ENCODE assay signal across 8 cellular contexts in genomic region chr6:21595951-21596378, GRCh38. TPM values are rescaled to one million over a fixed set of nuclear protein-coding genes. Genes with fewer than 3 reads are reported as not detected.
A peak's percentile ranks its signal among the peaks of the same experiment; 100 is the strongest.
DNase-seq lines count a peak whose midpoint lies in the region; ATAC-seq and TF ChIP-seq lines count a peak whose summit lies in the region.

No MANE protein-coding gene starts in this region.

- 1 to 2% methylated on average over 26 to 27 of the region's 28 CpGs for WGBS in esophagus squamous epithelium, 2 donors
- WGBS in trophoblast cell (ENCODE audit: extremely low coverage, insufficient coverage, insufficient read length), result no CpG with 5 or more reads among the region's 28 CpGs

- peak overlapping the region; percentile 99 for H3K9ac ChIP-seq in trophoblast cell (ENCODE audit: low read length)

- TF ChIP-seq CTCF in Panc1 (IDR thresholded peaks at IDR 0.05) (no peak), esophagus squamous epithelium (IDR thresholded peaks at IDR 0.05) (no peak)

- ATAC-seq in Panc1, result no peak
- no peak for ATAC-seq in GM21423 (IDR thresholded peaks at IDR 0.05; ENCODE audit: unreplicated experiment)
- ATAC-seq in GM21825 (IDR thresholded peaks at IDR 0.05; ENCODE audit: unreplicated experiment), result no peak

- CTCF ChIA-PET in Panc1 (lab: Charles Lee), result interaction anchor here (0.6 kb wide), 2 partner anchors 168 to 1818 kb away, joined by 3 to 4 read pairs; no protein-coding TSS in a partner anchor

- H3K4me3 ChIP-seq in Panc1 (ENCODE audit: low read depth in 2 of 2, low read length in 2 of 2) (peak overlapping the region; percentile 95 to 96), esophagus squamous epithelium (peak overlapping the region; percentile 68 to 75 (median 70)), trophoblast cell (ENCODE audit: low read depth, low read length) (peak overlapping the region; percentile 99)

- in situ Hi-C loops in Panc1 (cut with HindIII; ENCODE audit: low pct_unique_long_range_greater_than_20kb, low sequenced_read_pairs), result no loop called here

- peaks cover 30% of the 10 kb centered on the region for H3K79me2 ChIP-seq in trophoblast cell (ENCODE audit: control insufficient read depth, insufficient read depth, low read length, poor library complexity)

- DNase-seq in NCI-H748 (lab: John Stamatoyannopoulos, UW; ENCODE audit: unreplicated experiment) (peak; percentile 76), NCI-H748 treated with DMSO at 0.1 percent for 48 hours (lab: John Stamatoyannopoulos, UW) (no peak), Panc1 (ENCODE audit: low read depth, low spot score) (no peak), esophagus squamous epithelium (lab: John Stamatoyannopoulos, UW) (no peak), trophoblast cell (no peak), NCI-H2171 treated with DMSO at 0.1 percent for 48 hours (lab: John Stamatoyannopoulos, UW) (no peak)

- peaks cover 22% of the 10 kb centered on the region for H3K36me3 ChIP-seq in Panc1 (ENCODE audit: control insufficient read depth, insufficient read depth, low read length)
- H3K36me3 ChIP-seq in esophagus squamous epithelium, result no peaks in the 10 kb centered on the region
- peaks cover 15% of the 10 kb centered on the region in 2 experiments for H3K36me3 ChIP-seq in trophoblast cell (ENCODE audit: control insufficient read depth in 1 of 2, insufficient read depth in 2 of 2, low read length in 2 of 2)

- H3K4ac ChIP-seq in trophoblast cell (ENCODE audit: low read depth, low read length), result peak overlapping the region; percentile 87

- TSS peak; percentile 46 for BruUV-seq in Panc1 (replicated peaks; lab: Mats Ljungman, UMichigan)

- H3K4me1 ChIP-seq in Panc1 (ENCODE audit: control insufficient read depth, insufficient read depth, low read length) (peaks cover 31% of the 10 kb centered on the region), esophagus squamous epithelium (peaks cover 9 to 47% (median 13%) of the 10 kb centered on the region in 3 donors), trophoblast cell (ENCODE audit: control insufficient read depth in 1 of 2, insufficient read depth in 2 of 2, low read length in 2 of 2) (peaks cover 2% of the 10 kb centered on the region in 2 experiments)

- no peak overlapping the region for H2AFZ ChIP-seq in trophoblast cell (ENCODE audit: insufficient read depth, low read length, poor library complexity)

- peak overlapping the region; percentile 87 for H4K8ac ChIP-seq in trophoblast cell (ENCODE audit: low read depth, low read length)

- no peak overlapping the region for H3K23ac ChIP-seq in trophoblast cell (ENCODE audit: low read length)

- peak overlapping the region; percentile 71 for H3K4me2 ChIP-seq in trophoblast cell (ENCODE audit: low read length)

- peak overlapping the region; percentile 48 for H2BK120ac ChIP-seq in trophoblast cell (ENCODE audit: insufficient read depth, low read length, poor library complexity)

- intact Hi-C loops in Panc1 (cut with micrococcal nuclease; ENCODE audit: unreplicated experiment) (loop anchor here (5.0 to 10.0 kb wide), 4 partner anchors 146 to 546 kb away; no protein-coding TSS in a partner anchor), esophagus squamous epithelium (cut with DNase I) (no loop called here)

- no peak overlapping the region for H2BK12ac ChIP-seq in trophoblast cell (ENCODE audit: low read length)

- no peak overlapping the region for H4K12ac ChIP-seq in trophoblast cell (ENCODE audit: low read depth, low read length)

- H3K9me3 ChIP-seq in Panc1 (ENCODE audit: control insufficient read depth, insufficient read depth, low read depth, low read length), result no peaks in the 10 kb centered on the region
- H3K9me3 ChIP-seq in esophagus squamous epithelium, result no peaks in the 10 kb centered on the region
- H3K9me3 ChIP-seq in trophoblast cell (ENCODE audit: insufficient read depth, low read depth, low read length), result no peaks in the 10 kb centered on the region

- H3K27me3 ChIP-seq in Panc1 (ENCODE audit: control insufficient read depth, insufficient read depth, low read length) (no peaks in the 10 kb centered on the region), esophagus squamous epithelium (peaks cover 0 to 4% (median 0%) of the 10 kb centered on the region in 4 donors), trophoblast cell (ENCODE audit: insufficient read depth, low read length) (no peaks in the 10 kb centered on the region)

- TF ChIP-seq POLR2A in esophagus squamous epithelium (IDR thresholded peaks at IDR 0.05), result no peak

- peak overlapping the region; percentile 68 for H3K18ac ChIP-seq in trophoblast cell (ENCODE audit: low read length)

- H3K79me1 ChIP-seq in trophoblast cell (ENCODE audit: low read length), result peaks cover 32% of the 10 kb centered on the region

- H3K27ac ChIP-seq in Panc1 (ENCODE audit: low read length) (peak overlapping the region; percentile 98), esophagus squamous epithelium (peak overlapping the region; percentile 90 to 96 (median 92)), trophoblast cell (ENCODE audit: low read depth, low read length) (peak overlapping the region; percentile 94)

- peak overlapping the region; percentile 8 for H2AK5ac ChIP-seq in trophoblast cell (ENCODE audit: low read length)

- POLR2A ChIA-PET in Panc1 (lab: Charles Lee), result interaction anchor here (0.6 kb wide), 1 partner anchor 59 kb away, joined by 3 read pairs; no protein-coding TSS in a partner anchor

- H4K91ac ChIP-seq in trophoblast cell (ENCODE audit: low read depth, low read length), result peak overlapping the region; percentile 90

- peak overlapping the region; percentile 91 for H3K14ac ChIP-seq in trophoblast cell (ENCODE audit: low read length)

- H2BK5ac ChIP-seq in trophoblast cell (ENCODE audit: low read depth, low read length, poor library complexity), result peak overlapping the region; percentile 66

RNA-seq across cellular contexts. Expression of gene SOX4, which starts 2.4 kb away (rescaled TPM):
- total RNA-seq in Panc1 (2021; ENCODE audit: unreplicated experiment) (71.9 TPM), esophagus squamous epithelium (1 to 10 TPM; 3.5 to 9.3 (median 4.6) TPM)
- polyA plus RNA-seq in Panc1 (2012; ENCODE audit: insufficient read length), result 51.6 TPM
- polyA plus RNA-seq in trophoblast cell (2013), result 117 and 120 TPM in 2 replicates
